In genomic region chr3:10116928-10117327, GRCh38 we compare ENCODE assay signal across 1 cellular context.
TF ChIP-seq lines count a peak whose summit lies in the region.

No MANE protein-coding gene starts in this region.

TF ChIP-seq in GM12878, 131 proteins besides CTCF, POLR2A, EP300 and RAD21:
- TF ChIP-seq MEF2B (IDR thresholded peaks at IDR 0.05; ENCODE audit: partially characterized antibody, poor library complexity, severe bottlenecking) (no peak), CHD2 (IDR thresholded peaks at IDR 0.05; ENCODE audit: borderline replicate concordance, low read depth, low read length) (no peak), NKRF (conservative IDR thresholded peaks at IDR 0.05) (no peak), FOS (IDR thresholded peaks at IDR 0.05; ENCODE audit: borderline replicate concordance, extremely low read depth, insufficient read length) (no peak), HCFC1 (IDR thresholded peaks at IDR 0.05; ENCODE audit: low read length) (no peak)
